Comparison of ENCODE assay signal across 20 cellular contexts in genomic region chr1:109256971-109257681, GRCh38. TPM values are rescaled to one million over a fixed set of nuclear protein-coding genes. Genes with fewer than 3 reads are reported as not detected.
DNase-seq lines count a peak whose midpoint lies in the region; ATAC-seq and TF ChIP-seq lines count a peak whose summit lies in the region.
"Had no signal": no experiment of that assay in that cellular context is flagged by ENCODE, and none has a peak within 500 bp of the region (broad histone marks: within the 10 kb centered on the region; RNA-seq: fewer than 3 reads in every experiment).

No MANE protein-coding gene starts in this region.

- H3K4me3 Mint-ChIP-seq in T-helper 17 cell = no peak overlapping the region
- H3K4me3 Mint-ChIP-seq: activated CD4-positive, alpha-beta T cell treated with anti-CD3 and anti-CD28 coated beads for 36 hours had no signal

- peak overlapping the region; percentile 24 for H3K27ac Mint-ChIP-seq in T-helper 17 cell
- H3K27ac Mint-ChIP-seq: activated CD4-positive, alpha-beta T cell treated with anti-CD3 and anti-CD28 coated beads for 36 hours; progenitor cell of endocrine pancreas had no signal

- H3K4ac ChIP-seq in IMR-90 (ENCODE audit: low read depth, low read length) = no peak overlapping the region

- in situ Hi-C loops in IMR-90 (cut with MboI; ENCODE audit: low sequenced_read_pairs) = no loop called here

- no peak for TF ChIP-seq RAD21 in IMR-90 (IDR thresholded peaks at IDR 0.05; ENCODE audit: low read length)

- TF ChIP-seq CTCF in IMR-90 (conservative IDR thresholded peaks at IDR 0.05; ENCODE audit: low read depth, low read length) = no peak
- TF ChIP-seq CTCF in epithelial cell of proximal tubule (conservative IDR thresholded peaks at IDR 0.05; ENCODE audit: low read depth, low read length) = no peak

- no peak overlapping the region for H2BK120ac ChIP-seq in IMR-90 (ENCODE audit: low read depth, low read length)

- H3K79me1 ChIP-seq in IMR-90 (ENCODE audit: low read depth in 1 of 2, low read length in 2 of 2) = 0 out of 4 replicates have a peak, but pooled peaks cover 0 to 8% of the 10 kb centered on the region in 2 experiments

- no peaks in the 10 kb centered on the region for H3K9me3 ChIP-seq in IMR-90 (ENCODE audit: control insufficient read depth, insufficient read depth, low read length)
- no peaks in the 10 kb centered on the region for H3K9me3 ChIP-seq in T-helper 17 cell (ENCODE audit: control insufficient read depth, low read length, poor library complexity, severe bottlenecking)
- H3K9me3 ChIP-seq: BE2C, gastrocnemius medialis, lower lobe of right lung, tibial artery had no signal

- no peak overlapping the region for H3K9ac ChIP-seq in IMR-90 (ENCODE audit: low read depth, low read length)

- no peak overlapping the region for H3K27ac ChIP-seq in IMR-90 (ENCODE audit: insufficient read depth, low read length)
- H3K27ac ChIP-seq: gastrocnemius medialis, lower lobe of right lung, tibial artery had no signal

- no peak overlapping the region for H2AFZ ChIP-seq in IMR-90 (replicated peaks; ENCODE audit: low read length, poor library complexity)

- no peaks in the 10 kb centered on the region; the same call in 1 of the 2 replicates for H3K9me1 ChIP-seq in IMR-90 (ENCODE audit: insufficient read depth, low read length)

- ATAC-seq in IMR-90 (ENCODE audit: low read depth) (no peak), T-helper 17 cell (no peak), GM18873 (IDR thresholded peaks at IDR 0.05; ENCODE audit: low FRiP score, unreplicated experiment) (no peak)
- ATAC-seq in stimulated activated naive CD8-positive, alpha-beta T cell treated with anti-CD3 and anti-CD28 coated beads, Interleukin-15, Interleukin-2, amounts not matched to agents 100 U/mL and 50 U/mL, for 24 hours = no peak
- ATAC-seq: gastrocnemius medialis, lower lobe of right lung had no signal

- DNase-seq in IMR-90 (peak; percentile 53), T-helper 17 cell (no peak), epithelial cell of proximal tubule (ENCODE audit: low read depth) (peak; percentile 55), renal cortical epithelial cell (ENCODE audit: low read depth) (peak; percentile 97), NCI-H1105 treated with DMSO at 0.1 percent for 48 hours (lab: John Stamatoyannopoulos, UW) (no peak)
- DNase-seq in stimulated activated naive CD8-positive, alpha-beta T cell treated with anti-CD3 and anti-CD28 coated beads, Interleukin-15, Interleukin-2, amounts not matched to agents 100 U/mL and 50 U/mL, for 24 hours = no peak
- DNase-seq: activated CD4-positive, alpha-beta T cell treated with anti-CD3 and anti-CD28 coated beads for 36 hours; activated CD8-positive, alpha-beta memory T cell treated with anti-CD3 and anti-CD28 coated beads, Interleukin-2, amount 50 U/mL, for 4 hours; activated effector memory CD4-positive, alpha-beta T cell treated with anti-CD3 and anti-CD28 coated beads, Interleukin-2, amount 50 U/mL, for 16 hours; BE2C; gastrocnemius medialis; lower lobe of right lung; NCI-H1417 treated with DMSO at 0.1 percent for 48 hours; NCI-H345; SHP77; tibial artery had no signal

- H4K91ac ChIP-seq in IMR-90 (ENCODE audit: insufficient read depth, low read depth, low read length) = no peak overlapping the region

- WGBS in IMR-90 (ENCODE audit: extremely low coverage in 2 of 2, insufficient read length in 1 of 2), 2 experiments = no CpG with 5 or more reads among the region's 5 CpGs

- POLR2A ChIA-PET in IMR-90 (lab: Charles Lee; ENCODE audit: unreplicated experiment) = interaction anchor here (0.5 to 0.6 kb wide), 3 partner anchors 133 to 170 kb away, joined by 3 to 7 read pairs (median 3); no protein-coding TSS in a partner anchor

- H4K5ac ChIP-seq in IMR-90 (ENCODE audit: low read depth, low read length) = no peak overlapping the region

- no peak overlapping the region for H2BK5ac ChIP-seq in IMR-90 (ENCODE audit: low read depth, low read length, poor library complexity, severe bottlenecking)

- peak overlapping the region; percentile 23 for H2AK9ac ChIP-seq in IMR-90 (replicated peaks; ENCODE audit: low read depth, low read length, poor library complexity)

- no peak overlapping the region for H2BK20ac ChIP-seq in IMR-90 (ENCODE audit: low read depth, low read length)

- no peak overlapping the region for H3K23ac ChIP-seq in IMR-90 (ENCODE audit: low read depth, low read length)

- H2BK15ac ChIP-seq in IMR-90 (ENCODE audit: low read depth, low read length) = no peak overlapping the region

- no peaks in the 10 kb centered on the region for H4K20me1 ChIP-seq in IMR-90 (ENCODE audit: insufficient read depth, low read length)

- no peaks in the 10 kb centered on the region for H3K36me3 Mint-ChIP-seq in T-helper 17 cell (ENCODE audit: low read depth)

- no peaks in the 10 kb centered on the region for H3K27me3 Mint-ChIP-seq in T-helper 17 cell
- H3K27me3 Mint-ChIP-seq: activated CD4-positive, alpha-beta T cell treated with anti-CD3 and anti-CD28 coated beads for 36 hours; progenitor cell of endocrine pancreas had no signal

- dilution Hi-C loops in IMR-90 (cut with HindIII; ENCODE audit: low sequenced_read_pairs, unreplicated experiment) = no loop called here

- H3K18ac ChIP-seq in IMR-90 (ENCODE audit: low read depth, low read length) = no peak overlapping the region

- no peak overlapping the region for H3K4me2 ChIP-seq in IMR-90 (ENCODE audit: low read depth, low read length)

- H3K4me3 ChIP-seq in IMR-90 (ENCODE audit: insufficient read depth, low read depth, low read length) (no peak overlapping the region), epithelial cell of proximal tubule (ENCODE audit: low read depth, low read length) (no peak overlapping the region)
- H3K4me3 ChIP-seq: gastrocnemius medialis, lower lobe of right lung, tibial artery had no signal

- peaks cover 14% of the 10 kb centered on the region for H3K4me1 ChIP-seq in IMR-90 (ENCODE audit: control insufficient read depth, insufficient read depth, low read length)

- H3K4me1 Mint-ChIP-seq in T-helper 17 cell = peaks cover 12% of the 10 kb centered on the region
- H3K4me1 Mint-ChIP-seq: activated CD4-positive, alpha-beta T cell treated with anti-CD3 and anti-CD28 coated beads for 36 hours had no signal

- TF ChIP-seq POLR2A in IMR-90 (IDR thresholded peaks at IDR 0.05; ENCODE audit: low read depth, low read length) = no peak

- no peak overlapping the region for H2AK5ac ChIP-seq in IMR-90 (ENCODE audit: low read depth, low read length)

- H3K27me3 ChIP-seq in IMR-90 (ENCODE audit: control insufficient read depth, insufficient read depth, low read length) = no peaks in the 10 kb centered on the region
- H3K27me3 ChIP-seq: BE2C, gastrocnemius medialis, tibial artery had no signal

- intact Hi-C loops in IMR-90 (cut with micrococcal nuclease) = no loop called here

- no TSS peak for BruUV-seq in IMR-90 (replicated peaks; lab: Mats Ljungman, UMichigan)

- H3K14ac ChIP-seq in IMR-90 (replicated peaks; ENCODE audit: low read depth, low read length) = no peak overlapping the region

- CTCF ChIA-PET in IMR-90 (lab: Yijun Ruan, JAX) = no interaction called here

- H4K8ac ChIP-seq in IMR-90 (ENCODE audit: low read depth in 2 of 2, low read length in 2 of 2) = no peak overlapping the region

- no peaks in the 10 kb centered on the region for H3K36me3 ChIP-seq in IMR-90 (ENCODE audit: control insufficient read depth, insufficient read depth, low read length)
- H3K36me3 ChIP-seq: gastrocnemius medialis, lower lobe of right lung had no signal

- H3K56ac ChIP-seq in IMR-90 (ENCODE audit: extremely low read depth, insufficient read depth, low read length) = no peak overlapping the region

TF ChIP-seq in IMR-90, 13 proteins besides CTCF, POLR2A, EP300 and RAD21 (continues in another document):
- no peak for TF ChIP-seq NFE2L2 (IDR thresholded peaks at IDR 0.05; ENCODE audit: low read depth, low read length)
- no peak for TF ChIP-seq MAZ (IDR thresholded peaks at IDR 0.05; ENCODE audit: borderline replicate concordance, low read depth, low read length)
- no peak for TF ChIP-seq ELK1 (IDR thresholded peaks at IDR 0.05; ENCODE audit: borderline replicate concordance, low read depth, low read length)
- TF ChIP-seq BHLHE40 (IDR thresholded peaks at IDR 0.05; ENCODE audit: low read depth, low read length) = no peak

RNA-seq across cellular contexts. Expression of gene CELSR2, which starts 7.8 kb away (rescaled TPM):
- 1.1 and 1.3 TPM in 2 replicates for total RNA-seq in IMR-90 (2012; rRNA removed)
- polyA plus RNA-seq in IMR-90 (2012; rRNA removed) = 5.0 and 5.3 TPM in 2 replicates
- polyA plus RNA-seq in IMR-90 (2012; cell fraction: cytosol; rRNA removed) = 2.5 and 5.4 TPM in 2 replicates
- 10.8 and 19.0 TPM in 2 replicates for polyA plus RNA-seq in IMR-90 (2012; cell fraction: nucleus; rRNA removed; ENCODE audit: low replicate concordance)
- 1 to 10 TPM; 3.2 to 3.3 TPM for total RNA-seq in T-helper 17 cell
- 8.2 and 14.2 TPM in 2 replicates for total RNA-seq in epithelial cell of proximal tubule
- total RNA-seq in renal cortical epithelial cell = 8.5 and 75.9 TPM in 2 replicates

RNA-seq across cellular contexts. Expression of gene PSRC1, which starts 25.8 kb away (rescaled TPM):
- total RNA-seq in IMR-90 (2012; rRNA removed) (34.6 and 36.4 TPM in 2 replicates), T-helper 17 cell (1 to 10 TPM; 1.2 to 1.7 TPM), epithelial cell of proximal tubule (56.6 and 67.9 TPM in 2 replicates), renal cortical epithelial cell (1.5 and 2.1 TPM in 2 replicates)
- 40.3 and 42.1 TPM in 2 replicates for polyA plus RNA-seq in IMR-90 (2012; rRNA removed)
- 20.2 and 35.7 TPM in 2 replicates for polyA plus RNA-seq in IMR-90 (2012; cell fraction: cytosol; rRNA removed)
- polyA plus RNA-seq in IMR-90 (2012; cell fraction: nucleus; rRNA removed; ENCODE audit: low replicate concordance) = 123 and 134 TPM in 2 replicates

RNA-seq across cellular contexts. Expression of gene SARS1, which starts 43.4 kb away (rescaled TPM):
- 348 and 373 TPM in 2 replicates for total RNA-seq in IMR-90 (2012; rRNA removed)
- 214 and 231 TPM in 2 replicates for polyA plus RNA-seq in IMR-90 (2012; rRNA removed)
- polyA plus RNA-seq in IMR-90 (2012; cell fraction: cytosol; rRNA removed) = 117 and 193 TPM in 2 replicates
- 152 and 416 TPM in 2 replicates for polyA plus RNA-seq in IMR-90 (2012; cell fraction: nucleus; rRNA removed; ENCODE audit: low replicate concordance)
- 100 to 1,000 TPM in 1 of 2 donors, 10 to 100 TPM in 1; 90.8 to 120 TPM for total RNA-seq in T-helper 17 cell
- total RNA-seq in epithelial cell of proximal tubule = 153 and 177 TPM in 2 replicates
- total RNA-seq in renal cortical epithelial cell = 223 and 265 TPM in 2 replicates

RNA-seq across cellular contexts. Expression of gene MYBPHL, which starts 49.7 kb away (rescaled TPM):
- not detected in 2 replicates for total RNA-seq in IMR-90 (2012; rRNA removed)
- polyA plus RNA-seq in IMR-90 (2012; rRNA removed) = 0.07 TPM in 1 of 2 replicates, not detected in the other
- polyA plus RNA-seq in IMR-90 (2012; cell fraction: cytosol; rRNA removed) = 0.02 TPM in 1 of 2 replicates, not detected in the other
- polyA plus RNA-seq in IMR-90 (2012; cell fraction: nucleus; rRNA removed; ENCODE audit: low replicate concordance) = 0.16 and 0.31 TPM in 2 replicates
- total RNA-seq in T-helper 17 cell = not detected
- not detected in 2 replicates for total RNA-seq in epithelial cell of proximal tubule
- not detected in 2 replicates for total RNA-seq in renal cortical epithelial cell
- total RNA-seq: activated CD4-positive, alpha-beta T cell treated with anti-CD3 and anti-CD28 coated beads for 36 hours; chondrocyte; H4 had no signal

Comparison
In these comparisons a context has a peak if more than half of its experiments do, and no peak if none do; other contexts are left out.
1. DNase-seq: peak in IMR-90 (single experiment), epithelial cell of proximal tubule (single experiment) and renal cortical epithelial cell (single experiment); none in T-helper 17 cell (0 of 3), NCI-H1105 treated with DMSO at 0.1 percent for 48 hours (single experiment) and stimulated activated naive CD8-positive, alpha-beta T cell treated with anti-CD3 and anti-CD28 coated beads, Interleukin-15, Interleukin-2, amounts not matched to agents 100 U/mL and 50 U/mL, for 24 hours (single experiment).
2. RNA of gene PSRC1, which starts 25.8 kb away (total RNA-seq): 56.6 to 67.9 TPM in epithelial cell of proximal tubule and 34.6 to 36.4 TPM in IMR-90; 1.2 to 1.7 TPM in T-helper 17 cell and 1.5 to 2.1 TPM in renal cortical epithelial cell; every median in the first group is over 10 times any median in the second.